10 cellular contexts compared by ENCODE assay signal in genomic region chr3:126746395-126747177, GRCh38. TPM values are rescaled to one million over a fixed set of nuclear protein-coding genes. Genes with fewer than 3 reads are reported as not detected.
DNase-seq lines count a peak whose midpoint lies in the region; ATAC-seq and TF ChIP-seq lines count a peak whose summit lies in the region.
"Had no signal": no experiment of that assay in that cellular context is flagged by ENCODE, and none has a peak within 500 bp of the region (broad histone marks: within the 10 kb centered on the region; RNA-seq: fewer than 3 reads in every experiment).

No MANE protein-coding gene starts in this region.

- CTCF ChIA-PET in HCT116 (lab: Charles Lee): no interaction called here

- H3K4me3 ChIP-seq in HCT116 (replicated peaks in 1 of 2; ENCODE audit: low read depth in 1 of 2, low read length in 2 of 2) (peak overlapping the region in 1 of 2 experiments; percentile 33; a peak in 2 of 4 replicates), heart left ventricle (peak overlapping the region in 6 of 12 donors; percentile 2 to 24 (median 14)), skeletal muscle tissue (ENCODE audit: low read length in 3 of 3) (peak overlapping the region in 2 of 3 donors; percentile 52 to 56)

- H3K9me3 ChIP-seq in HCT116 (ENCODE audit: control insufficient read depth in 1 of 2, insufficient read depth in 1 of 2, low read depth in 1 of 2, low read length in 2 of 2): no peaks in the 10 kb centered on the region
- no peaks in the 10 kb centered on the region for H3K9me3 ChIP-seq in heart left ventricle
- H3K9me3 ChIP-seq in skeletal muscle tissue (ENCODE audit: control insufficient read depth in 3 of 3, low read length in 3 of 3): no peaks in the 10 kb centered on the region

- peaks cover 5% of the 10 kb centered on the region; the same call in 1 of the 2 replicates for H3K79me2 ChIP-seq in HCT116 (ENCODE audit: insufficient read depth, low read length)

- H3K9ac ChIP-seq in HCT116 (ENCODE audit: low read length) (peak overlapping the region; percentile 28; the same call in 1 of the 2 replicates), skeletal muscle tissue (ENCODE audit: low read depth in 1 of 3, low read length in 3 of 3) (peak overlapping the region; percentile 24 to 75 (median 42))

- H3K27ac ChIP-seq in HCT116 (ENCODE audit: low read depth, low read length) (peak overlapping the region; percentile 30; the same call in 1 of the 2 replicates), heart left ventricle (peak overlapping the region; percentile 61 to 98 (median 88)), skeletal muscle tissue (ENCODE audit: low read depth, low read length) (peak overlapping the region; percentile 66)

- H3K4me2 ChIP-seq in HCT116 (ENCODE audit: low read length): peak overlapping the region; percentile 74

- RAD21 ChIA-PET in HCT116 (lab: Charles Lee; ENCODE audit: low non-redundant PET in 1 of 2, low total read pairs in 2 of 2, uncharacterized antibody in 2 of 2, unreplicated experiment in 2 of 2): no interaction called here

- H3K27me3 ChIP-seq in HCT116 (ENCODE audit: insufficient read depth, low read length) (no peaks in the 10 kb centered on the region), heart left ventricle (no peaks in the 10 kb centered on the region), skeletal muscle tissue (ENCODE audit: control insufficient read depth in 3 of 3, insufficient read depth in 3 of 3, low read length in 3 of 3) (no peaks in the 10 kb centered on the region)

- no TSS peak for BruUV-seq in HCT116 (replicated peaks; lab: Mats Ljungman, UMichigan)

- H2AFZ ChIP-seq in HCT116 (ENCODE audit: low read depth, low read length, poor library complexity, severe bottlenecking): no peak overlapping the region

- ATAC-seq in HCT116 (peak; percentile 88), SK-N-SH treated with all-trans-retinoic acid at 6 μM for 48 hours (peak; percentile 86), heart left ventricle (peak; percentile 89 to 94 (median 92)), GM18858 (IDR thresholded peaks at IDR 0.05; ENCODE audit: unreplicated experiment) (no peak)

- WGBS in heart left ventricle, 4 donors: 42 to 55% (median 46%) methylated on average over 17 to 18 of the region's 18 CpGs

- H4K20me1 ChIP-seq in HCT116 (ENCODE audit: insufficient read depth): no peaks in the 10 kb centered on the region; the same call in 1 of the 2 replicates

- TF ChIP-seq POLR2A in HCT116 (IDR thresholded peaks at IDR 0.05; ENCODE audit: borderline replicate concordance, extremely low read depth, insufficient read depth, insufficient read length): no peak
- no peak for TF ChIP-seq POLR2A in heart left ventricle (IDR thresholded peaks at IDR 0.05)

- TF ChIP-seq RAD21 in HCT116 (IDR thresholded peaks at IDR 0.05; ENCODE audit: low read depth): peak; percentile 50

- H3K36me3 ChIP-seq in HCT116 (ENCODE audit: control insufficient read depth in 1 of 2, insufficient read depth in 2 of 2, low read length in 2 of 2): no peaks in the 10 kb centered on the region
- H3K36me3 ChIP-seq in heart left ventricle: no peaks in the 10 kb centered on the region
- peaks cover 0 to 2% (median 0%) of the 10 kb centered on the region in 3 donors for H3K36me3 ChIP-seq in skeletal muscle tissue (ENCODE audit: control insufficient read depth in 3 of 3, insufficient read depth in 3 of 3, low read length in 3 of 3)

- intact Hi-C loops in HCT116 (cut with micrococcal nuclease): no loop called here
- intact Hi-C loops in heart left ventricle (cut with DNase I): loop anchor here in 4 of 10 donors (5.0 kb wide), 2 partner anchors 64 to 106 kb away; no protein-coding TSS in a partner anchor

- H3K4me1 ChIP-seq in HCT116 (ENCODE audit: control insufficient read depth in 1 of 2, insufficient read depth in 2 of 2, low read length in 2 of 2): peaks cover 20 to 24% of the 10 kb centered on the region in 2 experiments
- peaks cover 0 to 47% (median 20%) of the 10 kb centered on the region in 12 donors for H3K4me1 ChIP-seq in heart left ventricle
- peaks cover 23 to 27% (median 25%) of the 10 kb centered on the region in 3 donors for H3K4me1 ChIP-seq in skeletal muscle tissue (ENCODE audit: control insufficient read depth in 3 of 3, insufficient read depth in 3 of 3, low read length in 3 of 3)

- no peaks in the 10 kb centered on the region for H3K9me2 ChIP-seq in HCT116 (ENCODE audit: insufficient read depth)

- TF ChIP-seq CTCF in HCT116 (IDR thresholded peaks at IDR 0.05 in 2 of 3, conservative IDR thresholded peaks at IDR 0.05 in 1 of 3; ENCODE audit: borderline replicate concordance in 1 of 3, insufficient read depth in 1 of 3, low read depth in 2 of 3, low read length in 2 of 3) (peak in 2 of 3 experiments; percentile 30 to 38; a peak in 3 of 6 replicates), heart left ventricle (IDR thresholded peaks at IDR 0.05) (peak in 3 of 12 donors; percentile 9 to 21 (median 19))

- DNase-seq in HCT116 (ENCODE audit: low read depth, low spot score): peak; percentile 36
- DNase-seq in heart left ventricle: peak in 4 of 5 donors; percentile 72 to 85 (median 78)
- no peak for DNase-seq in GDM1 (lab: John Stamatoyannopoulos, UW)
- no peak for DNase-seq in pons (ENCODE audit: low spot score)
- DNase-seq: cerebellar nuclear complex, kidney, NCI-H1694 had no signal

- POLR2A ChIA-PET in HCT116 (lab: Charles Lee): no interaction called here

TF ChIP-seq in HCT116, 20 proteins besides CTCF, POLR2A, EP300 and RAD21:
- no peak for TF ChIP-seq SIN3A (IDR thresholded peaks at IDR 0.05; ENCODE audit: low read depth)
- TF ChIP-seq, protein P1, sequence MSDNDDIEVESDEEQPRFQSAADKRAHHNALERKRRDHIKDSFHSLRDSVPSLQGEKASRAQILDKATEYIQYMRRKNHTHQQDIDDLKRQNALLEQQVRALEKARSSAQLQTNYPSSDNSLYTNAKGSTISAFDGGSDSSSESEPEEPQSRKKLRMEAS (IDR thresholded peaks at IDR 0.05): peak; percentile 70

TF ChIP-seq in SK-N-SH treated with all-trans-retinoic acid at 6 μM for 48 hours, 23 proteins besides CTCF, POLR2A, EP300 and RAD21:
- TF ChIP-seq PPARA (CRISPR knock-in tag; IDR thresholded peaks at IDR 0.05; ENCODE audit: borderline replicate concordance): no peak
- TF ChIP-seq ZNF70 (CRISPR knock-in tag; IDR thresholded peaks at IDR 0.05): no peak
- TF ChIP-seq, protein P2, sequence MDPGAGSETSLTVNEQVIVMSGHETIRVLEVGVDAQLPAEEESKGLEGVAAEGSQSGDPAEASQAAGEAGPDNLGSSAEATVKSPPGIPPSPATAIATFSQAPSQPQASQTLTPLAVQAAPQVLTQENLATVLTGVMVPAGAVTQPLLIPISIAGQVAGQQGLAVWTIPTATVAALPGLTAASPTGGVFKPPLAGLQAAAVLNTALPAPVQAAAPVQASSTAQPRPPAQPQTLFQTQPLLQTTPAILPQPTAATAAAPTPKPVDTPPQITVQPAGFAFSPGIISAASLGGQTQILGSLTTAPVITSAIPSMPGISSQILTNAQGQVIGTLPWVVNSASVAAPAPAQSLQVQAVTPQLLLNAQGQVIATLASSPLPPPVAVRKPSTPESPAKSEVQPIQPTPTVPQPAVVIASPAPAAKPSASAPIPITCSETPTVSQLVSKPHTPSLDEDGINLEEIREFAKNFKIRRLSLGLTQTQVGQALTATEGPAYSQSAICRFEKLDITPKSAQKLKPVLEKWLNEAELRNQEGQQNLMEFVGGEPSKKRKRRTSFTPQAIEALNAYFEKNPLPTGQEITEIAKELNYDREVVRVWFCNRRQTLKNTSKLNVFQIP (CRISPR knock-in tag; IDR thresholded peaks at IDR 0.05; ENCODE audit: borderline replicate concordance, low read depth): no peak
- no peak for TF ChIP-seq ZFP30 (CRISPR knock-in tag; IDR thresholded peaks at IDR 0.05)
- TF ChIP-seq CSDC2 (CRISPR knock-in tag; IDR thresholded peaks at IDR 0.05): no peak
- TF ChIP-seq ESRRG (CRISPR knock-in tag; IDR thresholded peaks at IDR 0.05): no peak
- TF ChIP-seq, protein P3, sequence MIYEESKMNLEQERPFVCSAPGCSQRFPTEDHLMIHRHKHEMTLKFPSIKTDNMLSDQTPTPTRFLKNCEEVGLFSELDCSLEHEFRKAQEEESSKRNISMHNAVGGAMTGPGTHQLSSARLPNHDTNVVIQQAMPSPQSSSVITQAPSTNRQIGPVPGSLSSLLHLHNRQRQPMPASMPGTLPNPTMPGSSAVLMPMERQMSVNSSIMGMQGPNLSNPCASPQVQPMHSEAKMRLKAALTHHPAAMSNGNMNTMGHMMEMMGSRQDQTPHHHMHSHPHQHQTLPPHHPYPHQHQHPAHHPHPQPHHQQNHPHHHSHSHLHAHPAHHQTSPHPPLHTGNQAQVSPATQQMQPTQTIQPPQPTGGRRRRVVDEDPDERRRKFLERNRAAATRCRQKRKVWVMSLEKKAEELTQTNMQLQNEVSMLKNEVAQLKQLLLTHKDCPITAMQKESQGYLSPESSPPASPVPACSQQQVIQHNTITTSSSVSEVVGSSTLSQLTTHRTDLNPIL (CRISPR knock-in tag; IDR thresholded peaks at IDR 0.05; ENCODE audit: low read depth): no peak
TF ChIP-seq in SK-N-SH treated with all-trans-retinoic acid at 6 μM for 48 hours: peak in this region for 0.

RNA-seq across cellular contexts. Expression of gene CHCHD6, which starts 42.5 kb away (rescaled TPM):
- 36.3 TPM for total RNA-seq in HCT116 (2021; ENCODE audit: unreplicated experiment)
- polyA plus RNA-seq in HCT116 (2012): 43.2 and 47.3 TPM in 2 replicates
- 10 to 100 TPM in 5 of 9 donors, 1 to 10 TPM in 4; 7.7 to 14.2 (median 10.7) TPM for total RNA-seq in heart left ventricle
- 10 to 100 TPM; 11.6 to 29.3 TPM for polyA plus RNA-seq in heart left ventricle
- 8.9 TPM for total RNA-seq in skeletal muscle tissue

Comparison
In these comparisons a context has a peak if more than half of its experiments do, and no peak if none do; other contexts are left out.
1. DNase-seq: peak in HCT116 (single experiment) and heart left ventricle (4 of 5); none in GDM1 (single experiment) and pons (single experiment).
2. H3K27ac ChIP-seq: peak in every context shown above with its lines; median percentile 88 in heart left ventricle; 66 in skeletal muscle tissue; 30 in HCT116.